ENCODE assay signal across 35 cellular contexts in genomic region chr1:95879498-95879897, GRCh38.
DNase-seq lines count a peak whose midpoint lies in the region; ATAC-seq, FAIRE-seq and TF ChIP-seq lines count a peak whose summit lies in the region.
"Had no signal": no experiment of that assay in that cellular context is flagged by ENCODE, and none has a peak within 500 bp of the region (broad histone marks: within the 10 kb centered on the region; RNA-seq: fewer than 3 reads in every experiment).

No MANE protein-coding gene starts in this region.

- H3K18ac ChIP-seq in neuronal stem cell (ENCODE audit: low read length) = no peak overlapping the region

- H2BK5ac ChIP-seq in neuronal stem cell (ENCODE audit: low read length) = no peak overlapping the region

- H2AFZ ChIP-seq in neuronal stem cell (ENCODE audit: low read length) = no peak overlapping the region

- FAIRE-seq in endometrium (lab: Jason Lieb, UNC) (peak; percentile 48), kidney (lab: Jason Lieb, UNC) (no peak)
- FAIRE-seq: A204.1, A549, D721Med had no signal

- ATAC-seq in Right ventricle myocardium inferior = no peak
- ATAC-seq in left cardiac atrium = no peak
- ATAC-seq in GM18519 (IDR thresholded peaks at IDR 0.05; ENCODE audit: low FRiP score, unreplicated experiment) = no peak
- ATAC-seq: A549; CD8-positive, alpha-beta T cell had no signal

- DNase-seq in Right ventricle myocardium inferior (ENCODE audit: missing footprints) (peak; percentile 22), left cardiac atrium (no peak), kidney (peak; percentile 53), neuronal stem cell (ENCODE audit: low spot score) (no peak), NCI-H226 (no peak), SKM-1 (lab: John Stamatoyannopoulos, UW; ENCODE audit: unreplicated experiment) (no peak)
- DNase-seq: 8988T; ACHN; AML-193; BE2C; C1 segment of cervical spinal cord; Caco-2; Calu3; CD4-positive, alpha-beta memory T cell; CD4-positive, alpha-beta T cell; CD4-positive, CD25-positive, alpha-beta regulatory T cell; CD8-positive, alpha-beta memory T cell; CD8-positive, alpha-beta T cell; COR-L47; DMS 273 treated with DMSO at 0.1 percent for 48 hours; DMS153; DMS53; DMS79; DMS79 treated with DMSO at 0.1 percent for 48 hours; DND-41; EL had no signal

- no CpG with 5 or more reads among the region's 3 CpGs for WGBS in neuronal stem cell (ENCODE audit: extremely low coverage in 2 of 2, insufficient read length in 2 of 2, insufficient replicate concordance in 1 of 2), 2 donors

- H3K9ac ChIP-seq in kidney (ENCODE audit: low read length in 2 of 2) (no peak overlapping the region), neuronal stem cell (ENCODE audit: low read depth, low read length, poor library complexity) (no peak overlapping the region)
- H3K9ac ChIP-seq: BLaER1; BLaER1 treated with 17β-estradiol and CSF1 and Interleukin-3, amounts not matched to agents 10 nM and 100 nM had no signal

- intact Hi-C loops in Right ventricle myocardium inferior (cut with DNase I) = no loop called here
- intact Hi-C loops in left cardiac atrium (cut with DNase I) = no loop called here
- intact Hi-C loops in kidney (cut with DNase I) = no loop called here

- no peak overlapping the region for H2BK120ac ChIP-seq in neuronal stem cell (ENCODE audit: low read depth, low read length)

- H3K79me1 ChIP-seq in neuronal stem cell (ENCODE audit: low read depth, low read length) = no peaks in the 10 kb centered on the region

- H3K36me3 ChIP-seq in kidney (ENCODE audit: control insufficient read depth in 1 of 2, insufficient read depth in 2 of 2, low read length in 2 of 2) (no peaks in the 10 kb centered on the region), neuronal stem cell (replicated peaks in 1 of 2; ENCODE audit: control insufficient read depth in 2 of 2, insufficient read depth in 2 of 2, low read length in 2 of 2) (no peaks in the 10 kb centered on the region)
- H3K36me3 ChIP-seq: BE2C; BLaER1; BLaER1 treated with 17β-estradiol and CSF1 and Interleukin-3, amounts not matched to agents 10 nM and 100 nM had no signal

- H3K27me3 ChIP-seq in neuronal stem cell (ENCODE audit: control insufficient read depth in 3 of 3, insufficient read depth in 3 of 3, low read depth in 1 of 3, low read length in 3 of 3) = no peaks in the 10 kb centered on the region
- H3K27me3 ChIP-seq: BE2C; BLaER1; BLaER1 treated with 17β-estradiol and CSF1 and Interleukin-3, amounts not matched to agents 10 nM and 100 nM had no signal

- H2BK15ac ChIP-seq in neuronal stem cell (ENCODE audit: low read length) = no peak overlapping the region

- no peak overlapping the region for H3K14ac ChIP-seq in neuronal stem cell (ENCODE audit: low read length)

- H3K4me1 ChIP-seq in kidney (ENCODE audit: control insufficient read depth in 1 of 2, insufficient read depth in 1 of 2, low read depth in 1 of 2, low read length in 2 of 2) = no peaks in the 10 kb centered on the region
- no peaks in the 10 kb centered on the region for H3K4me1 ChIP-seq in neuronal stem cell (ENCODE audit: control insufficient read depth in 2 of 2, insufficient read depth in 1 of 2, low read depth in 1 of 2, low read length in 2 of 2)
- H3K4me1 ChIP-seq: A549; BE2C; BLaER1; BLaER1 treated with 17β-estradiol and CSF1 and Interleukin-3, amounts not matched to agents 10 nM and 100 nM; Caco-2 had no signal

- H3K27ac ChIP-seq in kidney (ENCODE audit: low read depth in 2 of 2, low read length in 2 of 2) (no peak overlapping the region), neuronal stem cell (replicated peaks; ENCODE audit: low read length) (no peak overlapping the region)
- H3K27ac ChIP-seq: 22Rv1; A549; BLaER1; BLaER1 treated with 17β-estradiol and CSF1 and Interleukin-3, amounts not matched to agents 10 nM and 100 nM; C4-2B had no signal

- no peak overlapping the region for H3K4ac ChIP-seq in neuronal stem cell (ENCODE audit: low read length)

- H3K9me3 ChIP-seq in kidney (ENCODE audit: control insufficient read depth in 1 of 2, low read length in 2 of 2) = no peaks in the 10 kb centered on the region
- H3K9me3 ChIP-seq in neuronal stem cell (replicated peaks in 1 of 2; ENCODE audit: control insufficient read depth in 2 of 2, insufficient read depth in 1 of 2, low read depth in 1 of 2, low read length in 2 of 2) = peaks cover 0 to 5% of the 10 kb centered on the region in 2 donors
- H3K9me3 ChIP-seq: A549, BE2C, Caco-2 had no signal

- H2BK12ac ChIP-seq in neuronal stem cell (ENCODE audit: low read length) = no peak overlapping the region

- H3K4me3 ChIP-seq in kidney (ENCODE audit: low read length in 2 of 2) (no peak overlapping the region), neuronal stem cell (ENCODE audit: low read length in 2 of 2) (no peak overlapping the region)
- H3K4me3 ChIP-seq: A549; BLaER1; BLaER1 treated with 17β-estradiol and CSF1 and Interleukin-3, amounts not matched to agents 10 nM and 100 nM had no signal

- no peak overlapping the region for H3K23ac ChIP-seq in neuronal stem cell (ENCODE audit: low read depth, low read length, poor library complexity)

- no peak overlapping the region for H3K4me2 ChIP-seq in neuronal stem cell (ENCODE audit: insufficient read depth, low read length, poor library complexity, severe bottlenecking)
- H3K4me2 ChIP-seq: A549; BLaER1; BLaER1 treated with 17β-estradiol and CSF1 and Interleukin-3, amounts not matched to agents 10 nM and 100 nM had no signal

- no peak overlapping the region for H4K91ac ChIP-seq in neuronal stem cell (ENCODE audit: low read depth, low read length, poor library complexity)

- peak overlapping the region; percentile 65 for H4K8ac ChIP-seq in neuronal stem cell (ENCODE audit: low read depth, low read length)

- H2AK5ac ChIP-seq in neuronal stem cell (ENCODE audit: low read depth, low read length) = no peak overlapping the region

- no peak for TF ChIP-seq CTCF in kidney (IDR thresholded peaks at IDR 0.05; ENCODE audit: borderline replicate concordance, extremely low read depth, insufficient read depth)

Comparison
In these comparisons a context has a peak if more than half of its experiments do, and no peak if none do; other contexts are left out.
1. DNase-seq: peak in Right ventricle myocardium inferior (single experiment) and kidney (single experiment); none in left cardiac atrium (single experiment), neuronal stem cell (single experiment), NCI-H226 (single experiment) and SKM-1 (single experiment).